In genomic region chr17:48505788-48506187, GRCh38 we compare ENCODE assay signal across 1 cellular context.
TF ChIP-seq lines count a peak whose summit lies in the region.

No MANE protein-coding gene starts in this region.

TF ChIP-seq in HEK293, 187 proteins besides CTCF, POLR2A, EP300 and RAD21 (continued from another document):
- TF ChIP-seq ZNF366 (tag by site-specific recombination; conservative IDR thresholded peaks at IDR 0.05) = peak; percentile 27; the same call in 1 of the 2 replicates
- no peak for TF ChIP-seq ZNF280D (tag by site-specific recombination; IDR thresholded peaks at IDR 0.05)
- no peak for TF ChIP-seq KLF8 (tag by site-specific recombination; IDR thresholded peaks at IDR 0.05)
- TF ChIP-seq SP2 (tag by site-specific recombination; IDR thresholded peaks at IDR 0.05) = no peak
- TF ChIP-seq ZNF398 (tag by site-specific recombination; IDR thresholded peaks at IDR 0.05) = no peak
- no peak for TF ChIP-seq ZNF324 (tag by site-specific recombination; IDR thresholded peaks at IDR 0.05)
- no peak for TF ChIP-seq KLF9 (tag by site-specific recombination; IDR thresholded peaks at IDR 0.05; ENCODE audit: low read depth)
- TF ChIP-seq KLF7 (tag by site-specific recombination; IDR thresholded peaks at IDR 0.05; ENCODE audit: borderline replicate concordance) = no peak
- no peak for TF ChIP-seq YY1 (tag by site-specific recombination; IDR thresholded peaks at IDR 0.05)
